ENCODE assay signal across 9 cellular contexts in genomic region chr14:103140316-103141109, GRCh38. TPM values are rescaled to one million over a fixed set of nuclear protein-coding genes. Genes with fewer than 3 reads are reported as not detected.
DNase-seq lines count a peak whose midpoint lies in the region; ATAC-seq and TF ChIP-seq lines count a peak whose summit lies in the region.
"Had no signal": no experiment of that assay in that cellular context is flagged by ENCODE, and none has a peak within 500 bp of the region (broad histone marks: within the 10 kb centered on the region; RNA-seq: fewer than 3 reads in every experiment).

No MANE protein-coding gene starts in this region.

- H3F3A ChIP-seq in SK-N-SH (replicated peaks; ENCODE audit: insufficient read depth) = peaks cover 6% of the 10 kb centered on the region

- H3K79me2 ChIP-seq in SK-N-SH (ENCODE audit: insufficient read depth) (no peaks in the 10 kb centered on the region), OCI-LY3 (ENCODE audit: low read length) (no peaks in the 10 kb centered on the region)

- no peak for TF ChIP-seq RAD21 in SK-N-SH (IDR thresholded peaks at IDR 0.05; ENCODE audit: low read length)

- CTCF ChIA-PET in SK-N-SH (lab: Yijun Ruan, JAX) = interaction anchor here (0.6 to 6.3 kb wide), 10 partner anchors 10 to 224 kb away, joined by 3 to 45 read pairs (median 4); no protein-coding TSS in a partner anchor

- H3K27me3 ChIP-seq in SK-N-SH (ENCODE audit: insufficient read depth) (no peaks in the 10 kb centered on the region), OCI-LY3 (ENCODE audit: low read depth, low read length) (peaks cover 22% of the 10 kb centered on the region)

- H3K4me2 ChIP-seq in SK-N-SH = no peak overlapping the region
- peak overlapping the region; percentile 77 for H3K4me2 ChIP-seq in OCI-LY3 (ENCODE audit: low read length)

- POLR2A ChIA-PET in SK-N-SH (lab: Yijun Ruan, JAX) = no interaction called here

- no peak overlapping the region for H3K9ac ChIP-seq in SK-N-SH
- peak overlapping the region; percentile 31; the same call in 1 of the 2 replicates for H3K9ac ChIP-seq in OCI-LY3 (ENCODE audit: low read length)

- TF ChIP-seq CTCF in SK-N-SH (IDR thresholded peaks at IDR 0.05) = no peak
- TF ChIP-seq CTCF in OCI-LY3 (IDR thresholded peaks at IDR 0.05; ENCODE audit: low read depth, low read length) = no peak

- H2AFZ ChIP-seq in SK-N-SH (ENCODE audit: low read depth) = no peak overlapping the region
- H2AFZ ChIP-seq in OCI-LY3 (ENCODE audit: low read depth, low read length) = 0 out of 2 replicates have a peak overlapping the region, but pooled peaks have one; percentile 60

- H3K9me3 ChIP-seq in SK-N-SH (no peaks in the 10 kb centered on the region), OCI-LY3 (ENCODE audit: insufficient read depth, low read length) (no peaks in the 10 kb centered on the region)

- H3K9me2 ChIP-seq in SK-N-SH = no peaks in the 10 kb centered on the region

- H3K36me3 ChIP-seq in SK-N-SH (replicated peaks in 1 of 2; ENCODE audit: control insufficient read depth in 1 of 2, insufficient read depth in 2 of 2, low read length in 1 of 2) = no peaks in the 10 kb centered on the region
- no peaks in the 10 kb centered on the region for H3K36me3 ChIP-seq in OCI-LY3 (replicated peaks; ENCODE audit: low read depth, low read length)

- no peak for TF ChIP-seq EP300 in SK-N-SH (IDR thresholded peaks at IDR 0.05; ENCODE audit: borderline replicate concordance in 1 of 2, low read depth in 1 of 2, low read length in 1 of 2)

- DNase-seq in SK-N-SH (no peak), AG20443 (ENCODE audit: low spot score) (no peak)
- DNase-seq in stimulated activated naive CD8-positive, alpha-beta T cell treated with anti-CD3 and anti-CD28 coated beads, Interleukin-15, Interleukin-2, amounts not matched to agents 100 U/mL and 50 U/mL, for 24 hours = no peak
- no peak for DNase-seq in stimulated activated CD4-positive, alpha-beta T cell treated with anti-CD3 and anti-CD28 coated beads, Interleukin-4, amount 100 ng/mL, for 4 hours
- DNase-seq: activated T-cell treated with anti-CD3 and anti-CD28 coated beads, Interleukin-2, amount 50 U/mL, for 1 hour had no signal

- H4K20me1 ChIP-seq in SK-N-SH (ENCODE audit: insufficient read depth) = no peaks in the 10 kb centered on the region
- no peaks in the 10 kb centered on the region for H4K20me1 ChIP-seq in OCI-LY3 (ENCODE audit: insufficient read depth, low read length)

- H3K4me3 ChIP-seq in SK-N-SH (ENCODE audit: low read depth in 2 of 2, low read length in 1 of 2) (no peak overlapping the region), OCI-LY3 (ENCODE audit: low read length) (peak overlapping the region; percentile 62)

- WGBS in SK-N-SH (ENCODE audit: low lambda C conversion rate) = 66% methylated on average over 12 of the region's 12 CpGs

- H3K27ac ChIP-seq in SK-N-SH (ENCODE audit: low read depth in 2 of 2, low read length in 1 of 2) (no peak overlapping the region), OCI-LY3 (ENCODE audit: low read length) (peak overlapping the region; percentile 26)

- H3K4me1 ChIP-seq in SK-N-SH (ENCODE audit: control insufficient read depth in 1 of 2, insufficient read depth in 2 of 2, low read depth in 1 of 2, low read length in 1 of 2) (peaks cover 12 to 14% of the 10 kb centered on the region in 2 experiments), OCI-LY3 (ENCODE audit: low read length) (peaks cover 17% of the 10 kb centered on the region)

- ATAC-seq in SK-N-SH treated with all-trans-retinoic acid at 6 μM for 48 hours = no peak
- ATAC-seq in HG03442 (IDR thresholded peaks at IDR 0.05; ENCODE audit: unreplicated experiment) = peak; percentile 70
- peak; percentile 62 for ATAC-seq in stimulated activated naive CD8-positive, alpha-beta T cell treated with anti-CD3 and anti-CD28 coated beads, Interleukin-15, Interleukin-2, amounts not matched to agents 100 U/mL and 50 U/mL, for 24 hours
- ATAC-seq in HG03457 (IDR thresholded peaks at IDR 0.05; ENCODE audit: unreplicated experiment) = no peak

TF ChIP-seq in SK-N-SH, 30 proteins besides CTCF, POLR2A, EP300 and RAD21:
- TF ChIP-seq TEAD4 (IDR thresholded peaks at IDR 0.05; ENCODE audit: borderline replicate concordance, insufficient read depth) (no peak), NFIC (IDR thresholded peaks at IDR 0.05; ENCODE audit: borderline replicate concordance) (0 out of 2 replicates have a peak, but pooled peaks have one; percentile 12)

TF ChIP-seq in SK-N-SH treated with all-trans-retinoic acid at 6 μM for 48 hours, 23 proteins besides CTCF, POLR2A, EP300 and RAD21:
- no peak for TF ChIP-seq ZNF70 (CRISPR knock-in tag; IDR thresholded peaks at IDR 0.05)
- TF ChIP-seq, protein P1, sequence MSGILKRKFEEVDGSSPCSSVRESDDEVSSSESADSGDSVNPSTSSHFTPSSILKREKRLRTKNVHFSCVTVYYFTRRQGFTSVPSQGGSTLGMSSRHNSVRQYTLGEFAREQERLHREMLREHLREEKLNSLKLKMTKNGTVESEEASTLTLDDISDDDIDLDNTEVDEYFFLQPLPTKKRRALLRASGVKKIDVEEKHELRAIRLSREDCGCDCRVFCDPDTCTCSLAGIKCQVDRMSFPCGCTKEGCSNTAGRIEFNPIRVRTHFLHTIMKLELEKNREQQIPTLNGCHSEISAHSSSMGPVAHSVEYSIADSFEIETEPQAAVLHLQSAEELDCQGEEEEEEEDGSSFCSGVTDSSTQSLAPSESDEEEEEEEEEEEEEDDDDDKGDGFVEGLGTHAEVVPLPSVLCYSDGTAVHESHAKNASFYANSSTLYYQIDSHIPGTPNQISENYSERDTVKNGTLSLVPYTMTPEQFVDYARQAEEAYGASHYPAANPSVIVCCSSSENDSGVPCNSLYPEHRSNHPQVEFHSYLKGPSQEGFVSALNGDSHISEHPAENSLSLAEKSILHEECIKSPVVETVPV (CRISPR knock-in tag; IDR thresholded peaks at IDR 0.05) = no peak
- TF ChIP-seq CREB5 (CRISPR knock-in tag; IDR thresholded peaks at IDR 0.05; ENCODE audit: low read depth) = no peak
- TF ChIP-seq SNAI2 (CRISPR knock-in tag; IDR thresholded peaks at IDR 0.05) = no peak
- no peak for TF ChIP-seq OSR1 (CRISPR knock-in tag; IDR thresholded peaks at IDR 0.05)
- no peak for TF ChIP-seq ESRRG (CRISPR knock-in tag; IDR thresholded peaks at IDR 0.05)
- TF ChIP-seq ZFP3 (CRISPR knock-in tag; IDR thresholded peaks at IDR 0.05) = no peak
- TF ChIP-seq, protein P2, sequence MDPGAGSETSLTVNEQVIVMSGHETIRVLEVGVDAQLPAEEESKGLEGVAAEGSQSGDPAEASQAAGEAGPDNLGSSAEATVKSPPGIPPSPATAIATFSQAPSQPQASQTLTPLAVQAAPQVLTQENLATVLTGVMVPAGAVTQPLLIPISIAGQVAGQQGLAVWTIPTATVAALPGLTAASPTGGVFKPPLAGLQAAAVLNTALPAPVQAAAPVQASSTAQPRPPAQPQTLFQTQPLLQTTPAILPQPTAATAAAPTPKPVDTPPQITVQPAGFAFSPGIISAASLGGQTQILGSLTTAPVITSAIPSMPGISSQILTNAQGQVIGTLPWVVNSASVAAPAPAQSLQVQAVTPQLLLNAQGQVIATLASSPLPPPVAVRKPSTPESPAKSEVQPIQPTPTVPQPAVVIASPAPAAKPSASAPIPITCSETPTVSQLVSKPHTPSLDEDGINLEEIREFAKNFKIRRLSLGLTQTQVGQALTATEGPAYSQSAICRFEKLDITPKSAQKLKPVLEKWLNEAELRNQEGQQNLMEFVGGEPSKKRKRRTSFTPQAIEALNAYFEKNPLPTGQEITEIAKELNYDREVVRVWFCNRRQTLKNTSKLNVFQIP (CRISPR knock-in tag; IDR thresholded peaks at IDR 0.05; ENCODE audit: borderline replicate concordance, low read depth) = no peak
- no peak for TF ChIP-seq ARNTL (CRISPR knock-in tag; IDR thresholded peaks at IDR 0.05; ENCODE audit: borderline replicate concordance, low read depth)

RNA-seq across cellular contexts. Expression of gene TNFAIP2, which starts 17.3 kb away (rescaled TPM):
- polyA plus RNA-seq in SK-N-SH (2012; rRNA removed) = 11.8 and 16.0 TPM in 2 replicates
- polyA plus RNA-seq in SK-N-SH (2012; cell fraction: cytosol; rRNA removed) = 4.8 and 7.6 TPM in 2 replicates
- 31.4 and 61.9 TPM in 2 replicates for polyA plus RNA-seq in SK-N-SH (2012; cell fraction: nucleus; rRNA removed)

RNA-seq across cellular contexts. Expression of gene EXOC3L4, which starts 46.0 kb away (rescaled TPM):
- polyA plus RNA-seq in SK-N-SH (2012; rRNA removed) = 0.21 and 0.46 TPM in 2 replicates
- polyA plus RNA-seq in SK-N-SH (2012; cell fraction: cytosol; rRNA removed) = 0.04 and 0.08 TPM in 2 replicates
- 0.72 and 0.73 TPM in 2 replicates for polyA plus RNA-seq in SK-N-SH (2012; cell fraction: nucleus; rRNA removed)

RNA-seq across cellular contexts. Expression of gene LBHD2, which starts 56.5 kb away (rescaled TPM):
- not detected in 2 replicates for polyA plus RNA-seq in SK-N-SH (2012; rRNA removed)
- not detected in 2 replicates for polyA plus RNA-seq in SK-N-SH (2012; cell fraction: cytosol; rRNA removed)
- polyA plus RNA-seq in SK-N-SH (2012; cell fraction: nucleus; rRNA removed) = not detected in 2 replicates

Comparison
In these comparisons a context has a peak if more than half of its experiments do, and no peak if none do; other contexts are left out.
1. ATAC-seq: peak in HG03442 (single experiment) and stimulated activated naive CD8-positive, alpha-beta T cell treated with anti-CD3 and anti-CD28 coated beads, Interleukin-15, Interleukin-2, amounts not matched to agents 100 U/mL and 50 U/mL, for 24 hours (single experiment); none in SK-N-SH treated with all-trans-retinoic acid at 6 μM for 48 hours (single experiment) and HG03457 (single experiment).